9 cellular contexts compared by ENCODE assay signal in the genomic region with DNA sequence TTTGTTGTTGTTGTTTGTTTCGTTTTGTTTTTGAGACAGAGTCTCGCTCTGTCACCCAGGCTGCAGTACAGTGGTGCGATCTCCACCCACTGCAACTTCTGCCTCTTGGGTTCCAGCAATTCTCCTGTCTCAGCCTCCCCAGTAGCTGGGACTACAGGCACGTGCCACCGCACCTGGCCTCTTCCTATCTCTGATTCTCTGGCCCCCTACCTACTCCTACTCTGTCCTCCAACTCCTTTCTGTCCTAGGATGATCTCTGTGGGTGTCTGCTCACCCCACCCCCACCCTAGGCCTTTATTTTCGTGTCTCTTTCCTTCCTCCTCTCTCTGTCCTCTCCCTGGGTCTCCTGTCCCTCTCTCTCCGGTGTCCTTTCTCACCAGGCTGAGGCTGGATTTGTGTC. TPM values are rescaled to one million over a fixed set of nuclear protein-coding genes. Genes with fewer than 3 reads are reported as not detected.
A peak's percentile ranks its signal among the peaks of the same experiment; 100 is the strongest.
DNase-seq lines count a peak whose midpoint lies in the region; ATAC-seq and TF ChIP-seq lines count a peak whose summit lies in the region.
"Had no signal": no experiment of that assay in that cellular context is flagged by ENCODE, and none has a peak within 500 bp of the region (broad histone marks: within the 10 kb centered on the region; RNA-seq: fewer than 3 reads in every experiment).

No MANE protein-coding gene starts in this region.

- H3K36me3 ChIP-seq in RWPE2 (ENCODE audit: low read depth) (peaks cover 30% of the 10 kb centered on the region), fibroblast of lung (ENCODE audit: control insufficient read depth, insufficient read depth, low read length) (peaks cover 6% of the 10 kb centered on the region), skeletal muscle tissue (ENCODE audit: control insufficient read depth in 3 of 3, insufficient read depth in 3 of 3, low read length in 3 of 3) (peaks cover 11 to 20% (median 19%) of the 10 kb centered on the region in 3 donors)

- H3K36me3 Mint-ChIP-seq in T-helper 1 cell treated with Interleukin-12 subunit alpha and Interleukin-12 subunit beta and Interleukin-4 antibody, amounts not matched to agents 30 μg/mL and 1 μg/mL, for 36 hours (ENCODE audit: low read depth) = peaks cover 34% of the 10 kb centered on the region

- no peaks in the 10 kb centered on the region for H3K9me3 ChIP-seq in RWPE2 (ENCODE audit: severe bottlenecking)
- no peaks in the 10 kb centered on the region for H3K9me3 ChIP-seq in fibroblast of lung (ENCODE audit: control insufficient read depth, insufficient read depth, low read depth, low read length)
- no peaks in the 10 kb centered on the region for H3K9me3 ChIP-seq in skeletal muscle tissue (ENCODE audit: control insufficient read depth in 3 of 3, low read length in 3 of 3)

- H3K27me3 Mint-ChIP-seq in T-helper 1 cell treated with Interleukin-12 subunit alpha and Interleukin-12 subunit beta and Interleukin-4 antibody, amounts not matched to agents 30 μg/mL and 1 μg/mL, for 36 hours (ENCODE audit: low read depth) = no peaks in the 10 kb centered on the region

- TF ChIP-seq CTCF in RWPE2 (IDR thresholded peaks at IDR 0.05; ENCODE audit: poor library complexity, severe bottlenecking) (no peak), fibroblast of lung (conservative IDR thresholded peaks at IDR 0.05 in 1 of 2, IDR thresholded peaks at IDR 0.05 in 1 of 2; ENCODE audit: low read depth in 1 of 2, low read length in 2 of 2) (no peak)

- no peak overlapping the region for H3K9ac ChIP-seq in fibroblast of lung (ENCODE audit: insufficient read depth, low read length)
- H3K9ac ChIP-seq in skeletal muscle tissue (ENCODE audit: low read depth in 1 of 3, low read length in 3 of 3) = peak overlapping the region in 2 of 3 donors; percentile 33 to 51

- H4K20me1 ChIP-seq in fibroblast of lung (ENCODE audit: control insufficient read depth, extremely low read depth, insufficient read depth, low read length) = no peaks in the 10 kb centered on the region

- H3K4me3 Mint-ChIP-seq in T-helper 1 cell treated with Interleukin-12 subunit alpha and Interleukin-12 subunit beta and Interleukin-4 antibody, amounts not matched to agents 30 μg/mL and 1 μg/mL, for 36 hours = peak overlapping the region; percentile 99

- H3K4me1 ChIP-seq in RWPE2 (ENCODE audit: insufficient read depth, poor library complexity, severe bottlenecking) (peaks cover 6% of the 10 kb centered on the region), fibroblast of lung (ENCODE audit: control insufficient read depth, extremely low read depth, insufficient read depth, low read length) (peaks cover 3% of the 10 kb centered on the region), skeletal muscle tissue (ENCODE audit: control insufficient read depth in 3 of 3, insufficient read depth in 3 of 3, low read length in 3 of 3) (peaks cover 20 to 27% (median 26%) of the 10 kb centered on the region in 3 donors)

- H3K4me1 Mint-ChIP-seq in T-helper 1 cell treated with Interleukin-12 subunit alpha and Interleukin-12 subunit beta and Interleukin-4 antibody, amounts not matched to agents 30 μg/mL and 1 μg/mL, for 36 hours (ENCODE audit: low read depth) = peaks cover 38% of the 10 kb centered on the region

- H3K79me2 ChIP-seq in fibroblast of lung (ENCODE audit: control insufficient read depth, insufficient read depth, low read length) = peaks cover 11% of the 10 kb centered on the region

- H2AFZ ChIP-seq in fibroblast of lung (ENCODE audit: low read length) = no peak overlapping the region

- H3K4me3 ChIP-seq in RWPE2 (ENCODE audit: severe bottlenecking) (peak overlapping the region; percentile 76), fibroblast of lung (replicated peaks in 1 of 4; ENCODE audit: control extremely low read depth in 1 of 4, insufficient read depth in 1 of 4, low read depth in 3 of 4, low read length in 4 of 4) (peak overlapping the region in 3 of 4 experiments; percentile 41 to 97 (median 92)), skeletal muscle tissue (ENCODE audit: low read length in 3 of 3) (peak overlapping the region in 1 of 3 donors; percentile 6)

- H3K9me3 Mint-ChIP-seq in T-helper 1 cell treated with Interleukin-12 subunit alpha and Interleukin-12 subunit beta and Interleukin-4 antibody, amounts not matched to agents 30 μg/mL and 1 μg/mL, for 36 hours = no peaks in the 10 kb centered on the region

- no peak for ATAC-seq in RWPE2 (ENCODE audit: low read depth)
- no peak for ATAC-seq in GM19328 (IDR thresholded peaks at IDR 0.05; ENCODE audit: unreplicated experiment)
- ATAC-seq in HG02852 (IDR thresholded peaks at IDR 0.05; ENCODE audit: unreplicated experiment) = no peak

- DNase-seq in T-helper 1 cell = no peak
- DNase-seq in RWPE2 (ENCODE audit: low spot score) = no peak
- no peak for DNase-seq in fibroblast of lung (ENCODE audit: low read depth in 2 of 2)
- DNase-seq in NCI-H1694 treated with DMSO at 0.1 percent for 48 hours (lab: John Stamatoyannopoulos, UW) = no peak
- DNase-seq: ACHN had no signal

- H3K4me2 ChIP-seq in fibroblast of lung (ENCODE audit: extremely low read depth, insufficient read depth, low read length) = peak overlapping the region; percentile 93

- H3K27me3 ChIP-seq in RWPE2 (ENCODE audit: insufficient read depth, poor library complexity, severe bottlenecking) = no peaks in the 10 kb centered on the region
- H3K27me3 ChIP-seq in fibroblast of lung (ENCODE audit: control insufficient read depth, insufficient read depth, low read length) = no peaks in the 10 kb centered on the region
- H3K27me3 ChIP-seq in skeletal muscle tissue (ENCODE audit: control insufficient read depth in 3 of 3, insufficient read depth in 3 of 3, low read length in 3 of 3) = no peaks in the 10 kb centered on the region

- H3K27ac ChIP-seq in RWPE2 (ENCODE audit: poor library complexity, severe bottlenecking) = peak overlapping the region; percentile 81
- no peak overlapping the region for H3K27ac ChIP-seq in fibroblast of lung (ENCODE audit: insufficient read depth, low read length)
- H3K27ac ChIP-seq in skeletal muscle tissue (ENCODE audit: low read depth, low read length) = no peak overlapping the region

- peak overlapping the region; percentile 16 for H3K27ac Mint-ChIP-seq in T-helper 1 cell treated with Interleukin-12 subunit alpha and Interleukin-12 subunit beta and Interleukin-4 antibody, amounts not matched to agents 30 μg/mL and 1 μg/mL, for 36 hours

RNA-seq across cellular contexts. Expression of gene PIH1D1, which starts 1.2 kb away (rescaled TPM):
- total RNA-seq in fibroblast of lung (94.5 and 110 TPM in 2 replicates), skeletal muscle tissue (56.4 TPM)
- polyA plus RNA-seq in fibroblast of lung = 42.5 and 53.8 TPM in 2 replicates
- 40.5 and 59.5 TPM in 2 replicates for polyA plus RNA-seq in fibroblast of lung (2012)
- 30.5 and 90.2 TPM in 2 replicates for polyA minus RNA-seq in fibroblast of lung (ENCODE audit: low replicate concordance)

RNA-seq across cellular contexts. Expression of gene ALDH16A1, which starts 2.6 kb away (rescaled TPM):
- total RNA-seq in fibroblast of lung = 13.9 and 24.9 TPM in 2 replicates
- polyA plus RNA-seq in fibroblast of lung = 2.4 and 4.3 TPM in 2 replicates
- polyA plus RNA-seq in fibroblast of lung (2012) = 7.1 and 14.6 TPM in 2 replicates
- polyA minus RNA-seq in fibroblast of lung (ENCODE audit: low replicate concordance) = 4.0 and 5.1 TPM in 2 replicates
- total RNA-seq in skeletal muscle tissue = 20.9 TPM

RNA-seq across cellular contexts. Expression of gene SLC17A7, which starts 9.1 kb away (rescaled TPM):
- total RNA-seq in fibroblast of lung (0.33 TPM in 1 of 2 replicates, not detected in the other), skeletal muscle tissue (1.0 TPM)
- 0.06 and 0.08 TPM in 2 replicates for polyA plus RNA-seq in fibroblast of lung
- 0.10 TPM in 1 of 2 replicates, not detected in the other for polyA plus RNA-seq in fibroblast of lung (2012)
- 1.0 TPM in 1 of 2 replicates, not detected in the other for polyA minus RNA-seq in fibroblast of lung (ENCODE audit: low replicate concordance)

RNA-seq across cellular contexts. Expression of gene FLT3LG, which starts 23.6 kb away (rescaled TPM):
- total RNA-seq in fibroblast of lung = 3.3 and 4.5 TPM in 2 replicates
- polyA plus RNA-seq in fibroblast of lung = 4.3 and 4.4 TPM in 2 replicates
- 20.5 and 20.8 TPM in 2 replicates for polyA plus RNA-seq in fibroblast of lung (2012)
- polyA minus RNA-seq in fibroblast of lung (ENCODE audit: low replicate concordance) = 7.2 and 15.7 TPM in 2 replicates
- 0.52 TPM for total RNA-seq in skeletal muscle tissue

RNA-seq across cellular contexts. Expression of gene GFY, which starts 25.2 kb away (rescaled TPM):
- total RNA-seq in fibroblast of lung (not detected in 2 replicates), skeletal muscle tissue (not detected)
- polyA plus RNA-seq in fibroblast of lung = not detected in 2 replicates
- not detected in 2 replicates for polyA plus RNA-seq in fibroblast of lung (2012)
- polyA minus RNA-seq in fibroblast of lung (ENCODE audit: low replicate concordance) = not detected in 2 replicates
